Comparison of ENCODE assay signal across 20 cellular contexts in genomic region chr10:44756235-44756634, GRCh38.
DNase-seq lines count a peak whose midpoint lies in the region; FAIRE-seq and TF ChIP-seq lines count a peak whose summit lies in the region.
"Had no signal": no experiment of that assay in that cellular context is flagged by ENCODE, and none has a peak within 500 bp of the region (broad histone marks: within the 10 kb centered on the region; RNA-seq: fewer than 3 reads in every experiment).

No MANE protein-coding gene starts in this region.

- H3K9me3 ChIP-seq in skeletal muscle satellite cell (replicated peaks; ENCODE audit: low read length) (no peaks in the 10 kb centered on the region), transverse colon (no peaks in the 10 kb centered on the region)
- H3K9me3 ChIP-seq: right lobe of liver, tibial artery had no signal

- no peak overlapping the region for H3K27ac ChIP-seq in transverse colon
- H3K27ac ChIP-seq: right lobe of liver, tibial artery had no signal

- FAIRE-seq in GM12892 (lab: Jason Lieb, UNC) (no peak), RCC 7860 (lab: Jason Lieb, UNC) (no peak)
- FAIRE-seq: GM12878, H54 had no signal

- TF ChIP-seq EP300 in transverse colon (IDR thresholded peaks at IDR 0.05; ENCODE audit: low read depth): no peak

- H3K9ac ChIP-seq in skeletal muscle satellite cell (ENCODE audit: low read depth, low read length): peak overlapping the region; percentile 16

- TF ChIP-seq POLR2A in GM12892 (IDR thresholded peaks at IDR 0.05; ENCODE audit: low read depth, low read length): no peak
- TF ChIP-seq POLR2A in transverse colon (IDR thresholded peaks at IDR 0.05): no peak

- H3K27me3 ChIP-seq in skeletal muscle satellite cell (ENCODE audit: control insufficient read depth, insufficient read depth, low read length): no peaks in the 10 kb centered on the region
- no peaks in the 10 kb centered on the region for H3K27me3 ChIP-seq in transverse colon
- H3K27me3 ChIP-seq: right lobe of liver, tibial artery had no signal

- intact Hi-C loops in transverse colon (cut with DNase I; ENCODE audit: low total_unique reads): no loop called here

- H3K4me2 ChIP-seq in skeletal muscle satellite cell (ENCODE audit: low read length): peak overlapping the region; percentile 57

- in situ Hi-C loops in transverse colon (cut with MboI; ENCODE audit: low pct_ligation_motif_present in 1 of 4, low pct_unique_long_range_greater_than_20kb in 1 of 4, low sequenced_read_pairs in 3 of 4): no loop called here

- TF ChIP-seq CTCF in fibroblast of the aortic adventitia (IDR thresholded peaks at IDR 0.05; ENCODE audit: insufficient read depth, low read length) (no peak), transverse colon (IDR thresholded peaks at IDR 0.05) (no peak)

- no peaks in the 10 kb centered on the region for H3K36me3 ChIP-seq in skeletal muscle satellite cell (ENCODE audit: insufficient read depth, low read length)
- no peaks in the 10 kb centered on the region for H3K36me3 ChIP-seq in transverse colon
- H3K36me3 ChIP-seq: right lobe of liver, tibial artery had no signal

- H3K4me3 ChIP-seq in fibroblast of the aortic adventitia (ENCODE audit: low read depth, low read length) (no peak overlapping the region), skeletal muscle satellite cell (ENCODE audit: low read length) (peak overlapping the region; percentile 9), transverse colon (no peak overlapping the region)
- H3K4me3 ChIP-seq: GM12878, right lobe of liver, tibial artery had no signal

- DNase-seq in HCEC 1CT: peak; percentile 75
- peak; percentile 39 for DNase-seq in amniotic stem cell (lab: John Stamatoyannopoulos, UW)
- peak; percentile 93 for DNase-seq in fibroblast of the aortic adventitia (ENCODE audit: low read depth)
- DNase-seq in GM12892 (ENCODE audit: insufficient read length): no peak
- DNase-seq in RCC 7860 (ENCODE audit: low spot score): no peak
- no peak for DNase-seq in transverse colon
- DNase-seq: activated CD4-positive, alpha-beta T cell treated with anti-CD3 and anti-CD28 coated beads for 1 hour; activated CD8-positive, alpha-beta memory T cell treated with anti-CD3 and anti-CD28 coated beads, Interleukin-2, amount 50 U/mL, for 4 hours; activated gamma-delta T cell treated with Interleukin-2 at 50 U/mL for 16 hours; CD4-positive, alpha-beta memory T cell; DND-41; foreskin melanocyte; NCI-H1105; right lobe of liver; SHP77; stimulated activated CD4-positive, alpha-beta T cell treated with anti-CD3 and anti-CD28 coated beads, Interleukin-4, amount 100 ng/mL, for 1 hour; tibial artery had no signal

- 79 to 85% methylated on average over 7 of the region's 7 CpGs for WGBS in transverse colon (ENCODE audit: low coverage in 1 of 2), 2 donors

- H3K4me1 ChIP-seq in skeletal muscle satellite cell (ENCODE audit: control insufficient read depth, insufficient read depth, low read length): peaks cover 37% of the 10 kb centered on the region
- peaks cover 0 to 6% (median 5%) of the 10 kb centered on the region in 4 donors for H3K4me1 ChIP-seq in transverse colon
- H3K4me1 ChIP-seq: right lobe of liver had no signal

Comparison
In these comparisons a context has a peak if more than half of its experiments do, and no peak if none do; other contexts are left out.
1. DNase-seq: peak in HCEC 1CT (single experiment), amniotic stem cell (single experiment) and fibroblast of the aortic adventitia (single experiment); none in GM12892 (single experiment), RCC 7860 (single experiment) and transverse colon (single experiment).